Comparison of ENCODE assay signal across 31 cellular contexts in genomic region chr15:67399925-67400324, GRCh38.
"Had no signal": no experiment of that assay in that cellular context is flagged by ENCODE, and none has a peak within 500 bp of the region (broad histone marks: within the 10 kb centered on the region; RNA-seq: fewer than 3 reads in every experiment).

No MANE protein-coding gene starts in this region.

- ATAC-seq: activated CD8-positive, alpha-beta memory T cell treated with anti-CD3 and anti-CD28 coated beads, Interleukin-2, amount 10 ng/mL, durations not matched to agents 7 days and 5 days; Panc1; Right ventricle myocardium inferior; T-cell had no signal

- H3K27ac ChIP-seq: ascending aorta, SK-N-MC had no signal

- DNase-seq: activated B cell treated with CpG ODN at 0.5 μM for 24 hours; activated CD4-positive, alpha-beta T cell treated with anti-CD3 and anti-CD28 coated beads for 1 hour; activated CD4-positive, alpha-beta T cell treated with anti-CD3 and anti-CD28 coated beads, Interleukin-2, amount 10 ng/mL, durations not matched to agents 24 days and 14 days; activated CD4-positive, alpha-beta T cell treated with anti-CD3 and anti-CD28 coated beads, Interleukin-2, amount 50 U/mL, for 48 hours; activated CD8-positive, alpha-beta memory T cell treated with anti-CD3 and anti-CD28 coated beads, Interleukin-2, amount 10 ng/mL, durations not matched to agents 7 days and 5 days; activated effector memory CD4-positive, alpha-beta T cell treated with Interleukin-2 at 50 U/mL for 16 hours; activated naive CD4-positive, alpha-beta T cell; activated T-cell treated with anti-CD3 and anti-CD28 coated beads, Interleukin-2, amount 50 U/mL, for 24 hours; Kasumi-1; NCI-H1105 treated with DMSO at 0.1 percent for 48 hours; NCI-H146; NCI-H187 treated with DMSO at 0.1 percent for 48 hours; NCI-H2171; NCI-H226; NCI-H526 treated with DMSO at 0.1 percent for 48 hours; NCI-H82; NK-92 treated with Interleukin-12 subunit alpha and Interleukin-12 subunit beta, amount 100 ng/mL, for 24 hours; OCI-M1; RPMI8226; T-cell; T-helper 2 cell; T1000 had no signal

- H3K4me1 ChIP-seq: ascending aorta had no signal

- H3K36me3 Mint-ChIP-seq: activated CD8-positive, alpha-beta memory T cell treated with anti-CD3 and anti-CD28 coated beads, Interleukin-2, amount 10 ng/mL, durations not matched to agents 7 days and 5 days; activated naive CD4-positive, alpha-beta T cell treated with anti-CD3 and anti-CD28 coated beads, Interleukin-2, amount 50 U/mL, for 24 hours; brain; T-cell had no signal

- FAIRE-seq: TTC549 had no signal

- H3K9me3 Mint-ChIP-seq: activated B cell treated with CpG ODN at 0.5 μM for 24 hours; activated CD4-positive, alpha-beta T cell treated with anti-CD3 and anti-CD28 coated beads, Interleukin-2, amount 10 ng/mL, durations not matched to agents 24 days and 14 days; activated naive CD4-positive, alpha-beta T cell treated with anti-CD3 and anti-CD28 coated beads, Interleukin-2, amount 50 U/mL, for 24 hours; activated T-cell treated with anti-CD3 and anti-CD28 coated beads, Interleukin-2, amount 50 U/mL, for 24 hours; activated T-helper 1 cell treated with anti-CD3 and anti-CD28 coated beads, Interleukin-12 subunit alpha, Interleukin-12 subunit beta, Interleukin-2, Interleukin-4 antibody, amounts not matched to agents 30 ng/mL and 10 ng/mL and 1 ng/mL, durations not matched to agents 14 hours and 24 hours and 36 hours; brain; central memory CD8-positive, alpha-beta T cell; T-cell had no signal

- H3K4me3 ChIP-seq: ascending aorta, SK-N-MC had no signal

- H3K27me3 Mint-ChIP-seq: activated naive CD4-positive, alpha-beta T cell treated with anti-CD3 and anti-CD28 coated beads, Interleukin-2, amount 50 U/mL, for 24 hours; activated T-cell treated with anti-CD3 and anti-CD28 coated beads, Interleukin-2, amount 50 U/mL, for 24 hours; central memory CD8-positive, alpha-beta T cell; T-cell had no signal

- H3K27me3 ChIP-seq: ascending aorta had no signal

- H3K4me1 Mint-ChIP-seq: activated B cell treated with CpG ODN at 0.5 μM for 24 hours; activated CD4-positive, alpha-beta T cell treated with anti-CD3 and anti-CD28 coated beads, Interleukin-2, amount 10 ng/mL, durations not matched to agents 24 days and 14 days; activated CD8-positive, alpha-beta memory T cell treated with anti-CD3 and anti-CD28 coated beads, Interleukin-2, amount 10 ng/mL, durations not matched to agents 7 days and 5 days; activated naive CD4-positive, alpha-beta T cell treated with anti-CD3 and anti-CD28 coated beads, Interleukin-2, amount 50 U/mL, for 24 hours; central memory CD8-positive, alpha-beta T cell; T-cell had no signal

- H3K9me3 ChIP-seq: ascending aorta had no signal

- H3K4me3 Mint-ChIP-seq: activated B cell treated with CpG ODN at 0.5 μM for 24 hours; activated CD4-positive, alpha-beta T cell treated with anti-CD3 and anti-CD28 coated beads, Interleukin-2, amount 10 ng/mL, durations not matched to agents 24 days and 14 days; activated CD8-positive, alpha-beta memory T cell treated with anti-CD3 and anti-CD28 coated beads, Interleukin-2, amount 10 ng/mL, durations not matched to agents 7 days and 5 days; activated naive CD4-positive, alpha-beta T cell treated with anti-CD3 and anti-CD28 coated beads, Interleukin-2, amount 50 U/mL, for 24 hours; activated T-cell treated with anti-CD3 and anti-CD28 coated beads, Interleukin-2, amount 50 U/mL, for 24 hours; activated T-helper 1 cell treated with anti-CD3 and anti-CD28 coated beads, Interleukin-12 subunit alpha, Interleukin-12 subunit beta, Interleukin-2, Interleukin-4 antibody, amounts not matched to agents 30 ng/mL and 10 ng/mL and 1 ng/mL, durations not matched to agents 14 hours and 24 hours and 36 hours; brain; central memory CD8-positive, alpha-beta T cell; T-cell had no signal

- H3K27ac Mint-ChIP-seq: activated B cell treated with CpG ODN at 0.5 μM for 24 hours; activated CD4-positive, alpha-beta T cell treated with anti-CD3 and anti-CD28 coated beads, Interleukin-2, amount 10 ng/mL, durations not matched to agents 24 days and 14 days; activated CD8-positive, alpha-beta memory T cell treated with anti-CD3 and anti-CD28 coated beads, Interleukin-2, amount 10 ng/mL, durations not matched to agents 7 days and 5 days; activated naive CD4-positive, alpha-beta T cell treated with anti-CD3 and anti-CD28 coated beads, Interleukin-2, amount 50 U/mL, for 24 hours; activated T-cell treated with anti-CD3 and anti-CD28 coated beads, Interleukin-2, amount 50 U/mL, for 24 hours; activated T-helper 1 cell treated with anti-CD3 and anti-CD28 coated beads, Interleukin-12 subunit alpha, Interleukin-12 subunit beta, Interleukin-2, Interleukin-4 antibody, amounts not matched to agents 30 ng/mL and 10 ng/mL and 1 ng/mL, durations not matched to agents 14 hours and 24 hours and 36 hours; T-cell had no signal

- H3K36me3 ChIP-seq: ascending aorta had no signal
